Comparison of ENCODE assay signal across 1 cellular context in genomic region chr17:73731733-73732132, GRCh38.
TF ChIP-seq lines count a peak whose summit lies in the region.

No MANE protein-coding gene starts in this region.

TF ChIP-seq in SK-N-SH treated with all-trans-retinoic acid at 6 μM for 48 hours, 23 proteins besides CTCF, POLR2A, EP300 and RAD21 (continued from another document):
- TF ChIP-seq ZNF70 (CRISPR knock-in tag; IDR thresholded peaks at IDR 0.05) (no peak), CSDC2 (CRISPR knock-in tag; IDR thresholded peaks at IDR 0.05) (no peak), OSR1 (CRISPR knock-in tag; IDR thresholded peaks at IDR 0.05) (no peak), SNAI2 (CRISPR knock-in tag; IDR thresholded peaks at IDR 0.05) (no peak), BACH2 (CRISPR knock-in tag; IDR thresholded peaks at IDR 0.05; ENCODE audit: borderline replicate concordance) (no peak), ZFP3 (CRISPR knock-in tag; IDR thresholded peaks at IDR 0.05) (no peak)
